Comparison of ENCODE assay signal across 25 cellular contexts in the genomic region with DNA sequence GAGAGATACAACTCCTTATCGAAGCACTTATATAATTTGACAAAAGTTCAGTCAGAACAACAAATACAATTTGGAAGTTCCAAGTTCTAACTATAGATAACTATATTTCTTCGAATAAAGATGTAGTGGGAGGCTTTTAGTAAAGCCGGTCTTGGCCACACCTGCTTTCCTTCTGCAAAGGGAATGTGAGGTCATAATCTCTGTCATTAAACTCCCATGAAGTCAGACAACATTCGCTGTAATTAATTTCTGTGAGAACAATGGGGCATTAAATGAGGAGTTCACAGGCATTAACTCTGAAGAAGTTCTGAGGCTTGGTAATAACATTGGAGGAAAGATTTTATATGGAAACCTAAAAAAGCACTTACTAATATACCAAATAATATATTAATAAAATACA.
"Had no signal": no experiment of that assay in that cellular context is flagged by ENCODE, and none has a peak within 500 bp of the region (broad histone marks: within the 10 kb centered on the region; RNA-seq: fewer than 3 reads in every experiment).

No MANE protein-coding gene starts in this region.

- ATAC-seq: esophagus mucosa; gastrocnemius medialis; heart right ventricle; left colon; left lung; left ventricle myocardium superior; lower lobe of right lung; naive thymus-derived CD4-positive, alpha-beta T cell; natural killer cell had no signal

- DNase-seq: colonic mucosa; cortex of kidney; dorsolateral prefrontal cortex; effector CD4-positive, alpha-beta T cell; effector memory CD4-positive, alpha-beta T cell; erythroblast; esophagus squamous epithelium; foreskin fibroblast; foreskin melanocyte; gastrocnemius medialis; glutamatergic neuron; head of caudate nucleus; heart right ventricle; hippocampal formation; kidney; kidney glomerular epithelial cell; left colon; left lung; left ventricle myocardium superior; lower lobe of right lung; mesenchymal stem cell; midbrain; naive thymus-derived CD4-positive, alpha-beta T cell; natural killer cell had no signal
